In the genomic region with DNA sequence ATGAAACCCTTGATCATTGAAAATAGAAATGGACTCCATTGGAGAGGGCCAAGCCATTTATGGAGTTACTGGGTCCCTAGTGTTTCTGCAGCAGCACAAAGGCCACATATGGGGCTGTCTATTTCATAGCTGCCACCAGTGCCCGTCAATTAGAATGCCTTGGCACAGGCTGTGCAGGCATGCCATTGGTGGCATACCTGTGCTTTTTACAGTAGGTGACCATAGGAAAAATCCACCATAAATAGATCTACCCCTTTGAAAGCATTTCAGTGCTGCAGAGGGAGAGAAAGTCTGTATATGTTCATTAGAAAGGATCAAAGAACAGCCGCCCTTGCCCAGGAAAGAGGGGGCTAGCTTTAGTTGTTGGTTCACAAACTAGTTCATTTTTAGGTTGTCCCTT, we compare ENCODE assay signal across 1 cellular context.
TF ChIP-seq lines count a peak whose summit lies in the region.

No MANE protein-coding gene starts in this region.

TF ChIP-seq in K562, 482 proteins besides CTCF, POLR2A, EP300 and RAD21 (continued from another document):
- TF ChIP-seq PHB (CRISPR knock-in tag; IDR thresholded peaks at IDR 0.05) (no peak), XRCC5 (IDR thresholded peaks at IDR 0.05; ENCODE audit: low read depth, low read length) (no peak), GATAD2B (IDR thresholded peaks at IDR 0.05; ENCODE audit: borderline replicate concordance) (no peak), SAP30 (IDR thresholded peaks at IDR 0.05; ENCODE audit: borderline replicate concordance, insufficient read depth, low read depth, low read length, poor library complexity, severe bottlenecking) (no peak)
